ENCODE assay signal across 9 cellular contexts in the genomic region with DNA sequence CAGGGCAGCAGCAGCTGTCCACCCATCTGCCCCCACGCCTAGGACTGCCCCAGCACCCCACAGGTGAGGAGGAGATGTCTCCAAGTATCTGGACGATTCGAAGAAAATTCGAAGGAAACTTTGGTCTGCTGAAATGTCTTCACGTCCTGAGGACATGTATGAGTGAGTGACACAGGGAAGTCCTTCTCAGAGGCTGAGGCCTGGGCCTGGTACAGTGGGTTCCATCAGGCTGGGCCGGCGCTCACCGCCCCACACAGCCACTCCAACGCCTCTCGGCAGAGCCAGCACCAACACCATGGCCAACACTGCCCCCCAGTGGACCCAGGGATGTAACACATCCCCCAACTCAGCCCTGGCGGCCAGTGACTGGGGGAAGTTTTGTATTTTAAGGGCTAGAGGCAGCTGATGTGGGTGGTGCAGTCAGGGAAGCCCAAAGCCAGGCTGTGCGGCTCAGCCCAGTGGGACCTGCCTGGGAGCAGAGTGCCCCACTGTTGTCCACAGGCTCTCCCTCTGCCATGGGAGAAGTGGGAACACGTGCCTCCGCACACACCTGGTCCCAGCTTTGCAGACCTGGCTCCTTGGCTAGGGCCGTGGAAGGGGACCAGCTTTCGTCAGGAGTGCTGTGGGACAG. TPM values are rescaled to one million over a fixed set of nuclear protein-coding genes. Genes with fewer than 3 reads are reported as not detected.
DNase-seq lines count a peak whose midpoint lies in the region; ATAC-seq and TF ChIP-seq lines count a peak whose summit lies in the region.
"Had no signal": no experiment of that assay in that cellular context is flagged by ENCODE, and none has a peak within 500 bp of the region (broad histone marks: within the 10 kb centered on the region; RNA-seq: fewer than 3 reads in every experiment).

No MANE protein-coding gene starts in this region.

- H3K4me1 Mint-ChIP-seq in activated CD8-positive, alpha-beta memory T cell treated with anti-CD3 and anti-CD28 coated beads, Interleukin-2, amount 10 ng/mL, durations not matched to agents 7 days and 5 days = peaks cover 2% of the 10 kb centered on the region
- peaks cover 0 to 4% (median 3%) of the 10 kb centered on the region in 3 donors for H3K4me1 Mint-ChIP-seq in naive B cell

- CTCF ChIA-PET in activated CD8-positive, alpha-beta memory T cell treated with anti-CD3 and anti-CD28 coated beads, Interleukin-2, amount 10 ng/mL, durations not matched to agents 7 days and 5 days (lab: Charles Lee) = interaction anchor here (0.7 to 5.8 kb wide), 16 partner anchors 18 to 194 kb away, joined by 3 to 56 read pairs (median 4); partner anchors contain the start of genes CENPX, DCXR, LRRC45 and RAC3

- no peaks in the 10 kb centered on the region for H3K36me3 Mint-ChIP-seq in activated CD8-positive, alpha-beta memory T cell treated with anti-CD3 and anti-CD28 coated beads, Interleukin-2, amount 10 ng/mL, durations not matched to agents 7 days and 5 days
- H3K36me3 Mint-ChIP-seq in naive B cell = no peaks in the 10 kb centered on the region
- H3K36me3 Mint-ChIP-seq: activated naive CD4-positive, alpha-beta T cell treated with anti-CD3 and anti-CD28 coated beads, Interleukin-2, amount 50 U/mL, for 24 hours had no signal

- ATAC-seq in HG02981 (IDR thresholded peaks at IDR 0.05; ENCODE audit: unreplicated experiment) (peak; percentile 47), naive B cell (ENCODE audit: low read depth in 2 of 2) (peak; percentile 98), HG03439 (IDR thresholded peaks at IDR 0.05; ENCODE audit: unreplicated experiment) (no peak)
- peak; percentile 98 for ATAC-seq in activated CD8-positive, alpha-beta memory T cell treated with anti-CD3 and anti-CD28 coated beads, Interleukin-2, amount 10 ng/mL, durations not matched to agents 7 days and 5 days

- H3K4me3 Mint-ChIP-seq in activated CD8-positive, alpha-beta memory T cell treated with anti-CD3 and anti-CD28 coated beads, Interleukin-2, amount 10 ng/mL, durations not matched to agents 7 days and 5 days = no peak overlapping the region
- H3K4me3 Mint-ChIP-seq in naive B cell = peak overlapping the region in 1 of 8 donors; percentile 12
- H3K4me3 Mint-ChIP-seq: activated naive CD4-positive, alpha-beta T cell treated with anti-CD3 and anti-CD28 coated beads, Interleukin-2, amount 50 U/mL, for 24 hours had no signal

- no peak overlapping the region for H3K4me3 ChIP-seq in epithelial cell of esophagus (ENCODE audit: low read length)

- DNase-seq in D341Med (ENCODE audit: low spot score) = peak; percentile 98
- peak; percentile 58 for DNase-seq in NOMO-1 treated with DMSO at 0.1 percent for 48 hours (lab: John Stamatoyannopoulos, UW; ENCODE audit: unreplicated experiment)
- peak; percentile 84 for DNase-seq in activated CD8-positive, alpha-beta memory T cell treated with anti-CD3 and anti-CD28 coated beads, Interleukin-2, amount 10 ng/mL, durations not matched to agents 7 days and 5 days
- peak; percentile 75 for DNase-seq in epithelial cell of esophagus (ENCODE audit: low read depth)
- peak; percentile 77 for DNase-seq in naive B cell
- DNase-seq in stimulated activated CD8-positive, alpha-beta memory T cell treated with anti-CD3 and anti-CD28 coated beads, Interleukin-7, amount 100 ng/mL, for 24 hours (ENCODE audit: low read depth) = peak; percentile 61

- H3K9me3 Mint-ChIP-seq in activated CD8-positive, alpha-beta memory T cell treated with anti-CD3 and anti-CD28 coated beads, Interleukin-2, amount 10 ng/mL, durations not matched to agents 7 days and 5 days (ENCODE audit: low read depth) = no peaks in the 10 kb centered on the region
- no peaks in the 10 kb centered on the region for H3K9me3 Mint-ChIP-seq in naive B cell
- H3K9me3 Mint-ChIP-seq: activated naive CD4-positive, alpha-beta T cell treated with anti-CD3 and anti-CD28 coated beads, Interleukin-2, amount 50 U/mL, for 24 hours had no signal

- no peak overlapping the region for H3K27ac Mint-ChIP-seq in activated CD8-positive, alpha-beta memory T cell treated with anti-CD3 and anti-CD28 coated beads, Interleukin-2, amount 10 ng/mL, durations not matched to agents 7 days and 5 days
- no peak overlapping the region for H3K27ac Mint-ChIP-seq in naive B cell
- H3K27ac Mint-ChIP-seq: activated naive CD4-positive, alpha-beta T cell treated with anti-CD3 and anti-CD28 coated beads, Interleukin-2, amount 50 U/mL, for 24 hours had no signal

- TF ChIP-seq CTCF in epithelial cell of esophagus (IDR thresholded peaks at IDR 0.05; ENCODE audit: insufficient read depth, low read depth, low read length, missing control alignments) = peak; percentile 89

- H3K27me3 Mint-ChIP-seq in activated CD8-positive, alpha-beta memory T cell treated with anti-CD3 and anti-CD28 coated beads, Interleukin-2, amount 10 ng/mL, durations not matched to agents 7 days and 5 days = no peaks in the 10 kb centered on the region
- H3K27me3 Mint-ChIP-seq in naive B cell = no peaks in the 10 kb centered on the region
- H3K27me3 Mint-ChIP-seq: activated naive CD4-positive, alpha-beta T cell treated with anti-CD3 and anti-CD28 coated beads, Interleukin-2, amount 50 U/mL, for 24 hours had no signal

RNA-seq across cellular contexts. Expression of gene FASN, which starts 55.8 kb away (rescaled TPM):
- total RNA-seq in activated CD8-positive, alpha-beta memory T cell treated with anti-CD3 and anti-CD28 coated beads, Interleukin-2, amount 10 ng/mL, durations not matched to agents 7 days and 5 days = 100 to 1,000 TPM; 229 to 277 TPM
- under 1 TPM in 5 of 6 donors, not detected in 1; 0.05 to 0.75 (median 0.50) TPM for polyA plus RNA-seq in naive B cell (ENCODE audit: low read depth in 6 of 6)

RNA-seq across cellular contexts. Expression of gene CCDC57, which starts 58.8 kb away (rescaled TPM):
- 10 to 100 TPM; 70.2 to 73.9 TPM for total RNA-seq in activated CD8-positive, alpha-beta memory T cell treated with anti-CD3 and anti-CD28 coated beads, Interleukin-2, amount 10 ng/mL, durations not matched to agents 7 days and 5 days
- polyA plus RNA-seq in naive B cell (ENCODE audit: low read depth in 6 of 6) = 10 to 100 TPM; 15.9 to 31.8 (median 26.5) TPM
